Comparison of ENCODE assay signal across 41 cellular contexts in genomic region chr12:52730793-52731192, GRCh38. TPM values are rescaled to one million over a fixed set of nuclear protein-coding genes. Genes with fewer than 3 reads are reported as not detected.
"Had no signal": no experiment of that assay in that cellular context is flagged by ENCODE, and none has a peak within 500 bp of the region (broad histone marks: within the 10 kb centered on the region; RNA-seq: fewer than 3 reads in every experiment).

No MANE protein-coding gene starts in this region.

- H3K4me1 ChIP-seq: adrenal gland, ascending aorta, body of pancreas, breast epithelium had no signal

- H3K4me1 Mint-ChIP-seq: activated naive CD4-positive, alpha-beta T cell treated with anti-CD3 and anti-CD28 coated beads, Interleukin-2, amount 50 U/mL, for 24 hours; activated naive CD8-positive, alpha-beta T cell treated with anti-CD3 and anti-CD28 coated beads for 36 hours; activated naive CD8-positive, alpha-beta T cell treated with anti-CD3 and anti-CD28 coated beads, Interleukin-2, amount 10 ng/mL, durations not matched to agents 7 days and 5 days; activated naive CD8-positive, alpha-beta T cell treated with anti-CD3 and anti-CD28 coated beads, Interleukin-2, amount 50 U/mL, for 24 hours; activated T-helper 17 cell treated with anti-CD3 and anti-CD28 coated beads, Interleukin-2, amount 50 U/mL, for 72 hours; brain; central memory CD8-positive, alpha-beta T cell had no signal

- H3K9me3 Mint-ChIP-seq: activated naive CD4-positive, alpha-beta T cell treated with anti-CD3 and anti-CD28 coated beads for 36 hours; activated naive CD4-positive, alpha-beta T cell treated with anti-CD3 and anti-CD28 coated beads, Interleukin-2, amount 50 U/mL, for 24 hours; activated naive CD8-positive, alpha-beta T cell treated with anti-CD3 and anti-CD28 coated beads for 36 hours; activated naive CD8-positive, alpha-beta T cell treated with anti-CD3 and anti-CD28 coated beads, Interleukin-2, amount 10 ng/mL, durations not matched to agents 7 days and 5 days; activated naive CD8-positive, alpha-beta T cell treated with anti-CD3 and anti-CD28 coated beads, Interleukin-2, amount 50 U/mL, for 24 hours; activated T-cell treated with anti-CD3 and anti-CD28 coated beads, Interleukin-2, amount 50 U/mL, for 24 hours; activated T-cell treated with anti-CD3 and anti-CD28 coated beads, Interleukin-2, amount 50 U/mL, for 4 hours; activated T-cell treated with anti-CD3 and anti-CD28 coated beads, Interleukin-2, amount 50 U/mL, for 72 hours; activated T-helper 1 cell treated with anti-CD3 and anti-CD28 coated beads, Interleukin-12 subunit alpha, Interleukin-12 subunit beta, Interleukin-2, Interleukin-4 antibody, amounts not matched to agents 30 ng/mL and 10 ng/mL and 1 ng/mL, durations not matched to agents 14 hours and 24 hours and 36 hours; activated T-helper 2 cell treated with anti-CD3 and anti-CD28 coated beads, Interferon-gamma antibody, Interleukin-2, Interleukin-4, amounts not matched to agents 10 μg/mL and 5 μg/mL and 100 μg/mL, durations not matched to agents 14 hours and 24 hours and 36 hours; brain; central memory CD8-positive, alpha-beta T cell had no signal

- H3K27ac Mint-ChIP-seq: activated naive CD4-positive, alpha-beta T cell treated with anti-CD3 and anti-CD28 coated beads for 36 hours; activated naive CD4-positive, alpha-beta T cell treated with anti-CD3 and anti-CD28 coated beads, Interleukin-2, amount 50 U/mL, for 24 hours; activated naive CD4-positive, alpha-beta T cell treated with anti-CD3 and anti-CD28 coated beads, Interleukin-2, amount 50 U/mL, for 72 hours; activated naive CD8-positive, alpha-beta T cell; activated naive CD8-positive, alpha-beta T cell treated with anti-CD3 and anti-CD28 coated beads for 36 hours; activated naive CD8-positive, alpha-beta T cell treated with anti-CD3 and anti-CD28 coated beads, Interleukin-2, amount 10 ng/mL, durations not matched to agents 7 days and 5 days; activated naive CD8-positive, alpha-beta T cell treated with anti-CD3 and anti-CD28 coated beads, Interleukin-2, amount 50 U/mL, for 24 hours; activated T-cell treated with anti-CD3 and anti-CD28 coated beads, Interleukin-2, amount 50 U/mL, for 24 hours; activated T-cell treated with anti-CD3 and anti-CD28 coated beads, Interleukin-2, amount 50 U/mL, for 72 hours; activated T-helper 1 cell treated with anti-CD3 and anti-CD28 coated beads, Interleukin-12 subunit alpha, Interleukin-12 subunit beta, Interleukin-2, Interleukin-4 antibody, amounts not matched to agents 30 ng/mL and 10 ng/mL and 1 ng/mL, durations not matched to agents 14 hours and 24 hours and 36 hours; activated T-helper 17 cell treated with anti-CD3 and anti-CD28 coated beads, Interleukin-2, amount 50 U/mL, for 72 hours; activated T-helper 2 cell treated with anti-CD3 and anti-CD28 coated beads, Interferon-gamma antibody, Interleukin-2, Interleukin-4, amounts not matched to agents 10 μg/mL and 5 μg/mL and 100 μg/mL, durations not matched to agents 14 hours and 24 hours and 36 hours; brain had no signal

- H3K4me3 ChIP-seq: adrenal gland, ascending aorta, body of pancreas, breast epithelium, cardiac muscle cell had no signal

- DNase-seq: activated effector memory CD4-positive, alpha-beta T cell treated with anti-CD3 and anti-CD28 coated beads, Interleukin-2, amount 50 U/mL, for 16 hours; activated effector memory CD4-positive, alpha-beta T cell treated with Interleukin-2 at 50 U/mL for 16 hours; activated gamma-delta T cell; activated gamma-delta T cell treated with Interleukin-2 at 50 U/mL for 16 hours; activated naive CD4-positive, alpha-beta T cell treated with anti-CD3 and anti-CD28 coated beads for 36 hours; activated naive CD4-positive, alpha-beta T cell treated with anti-CD3 and anti-CD28 coated beads, Interleukin-2, amount 50 U/mL, for 16 hours; activated naive CD4-positive, alpha-beta T cell treated with Interleukin-2 at 50 U/mL for 16 hours; activated naive CD8-positive, alpha-beta T cell treated with anti-CD3 and anti-CD28 coated beads for 36 hours; activated naive CD8-positive, alpha-beta T cell treated with anti-CD3 and anti-CD28 coated beads, Interleukin-2, amount 10 ng/mL, durations not matched to agents 7 days and 5 days; activated naive CD8-positive, alpha-beta T cell treated with anti-CD3 and anti-CD28 coated beads, Interleukin-2, amount 50 U/mL, for 24 hours; activated T-cell treated with anti-CD3 and anti-CD28 coated beads, Interleukin-2, amount 50 U/mL, for 1 hour; activated T-cell treated with anti-CD3 and anti-CD28 coated beads, Interleukin-2, amount 50 U/mL, for 24 hours; activated T-cell treated with anti-CD3 and anti-CD28 coated beads, Interleukin-2, amount 50 U/mL, for 4 hours; activated T-cell treated with anti-CD3 and anti-CD28 coated beads, Interleukin-2, amount 50 U/mL, for 48 hours; activated T-cell treated with anti-CD3 and anti-CD28 coated beads, Interleukin-2, amount 50 U/mL, for 72 hours; adrenal gland; amniotic stem cell; amygdala; anterior cingulate cortex; body of pancreas; brain microvascular endothelial cell; caudate nucleus; central memory CD4-positive, alpha-beta T cell; cerebellar nuclear complex had no signal

- H3K27me3 ChIP-seq: adrenal gland, ascending aorta, body of pancreas, brain microvascular endothelial cell had no signal

- H3K27me3 Mint-ChIP-seq: activated naive CD4-positive, alpha-beta T cell treated with anti-CD3 and anti-CD28 coated beads, Interleukin-2, amount 50 U/mL, for 24 hours; activated naive CD8-positive, alpha-beta T cell; activated naive CD8-positive, alpha-beta T cell treated with anti-CD3 and anti-CD28 coated beads for 36 hours had no signal

- H3K36me3 ChIP-seq: adrenal gland, ascending aorta, brain microvascular endothelial cell, breast epithelium, cardiac muscle cell had no signal

- H3K36me3 Mint-ChIP-seq: activated naive CD4-positive, alpha-beta T cell treated with anti-CD3 and anti-CD28 coated beads, Interleukin-2, amount 50 U/mL, for 24 hours; activated naive CD4-positive, alpha-beta T cell treated with anti-CD3 and anti-CD28 coated beads, Interleukin-2, amount 50 U/mL, for 72 hours; activated naive CD8-positive, alpha-beta T cell; activated naive CD8-positive, alpha-beta T cell treated with anti-CD3 and anti-CD28 coated beads for 36 hours; activated naive CD8-positive, alpha-beta T cell treated with anti-CD3 and anti-CD28 coated beads, Interleukin-2, amount 10 ng/mL, durations not matched to agents 7 days and 5 days; brain had no signal

- H3K4me3 Mint-ChIP-seq: activated naive CD4-positive, alpha-beta T cell treated with anti-CD3 and anti-CD28 coated beads for 36 hours; activated naive CD4-positive, alpha-beta T cell treated with anti-CD3 and anti-CD28 coated beads, Interleukin-2, amount 50 U/mL, for 24 hours; activated naive CD8-positive, alpha-beta T cell; activated naive CD8-positive, alpha-beta T cell treated with anti-CD3 and anti-CD28 coated beads for 36 hours; activated naive CD8-positive, alpha-beta T cell treated with anti-CD3 and anti-CD28 coated beads, Interleukin-2, amount 10 ng/mL, durations not matched to agents 7 days and 5 days; activated naive CD8-positive, alpha-beta T cell treated with anti-CD3 and anti-CD28 coated beads, Interleukin-2, amount 50 U/mL, for 24 hours; activated T-cell treated with anti-CD3 and anti-CD28 coated beads, Interleukin-2, amount 50 U/mL, for 24 hours; activated T-cell treated with anti-CD3 and anti-CD28 coated beads, Interleukin-2, amount 50 U/mL, for 4 hours; activated T-cell treated with anti-CD3 and anti-CD28 coated beads, Interleukin-2, amount 50 U/mL, for 72 hours; activated T-helper 1 cell treated with anti-CD3 and anti-CD28 coated beads, Interleukin-12 subunit alpha, Interleukin-12 subunit beta, Interleukin-2, Interleukin-4 antibody, amounts not matched to agents 30 ng/mL and 10 ng/mL and 1 ng/mL, durations not matched to agents 14 hours and 24 hours and 36 hours; activated T-helper 17 cell treated with anti-CD3 and anti-CD28 coated beads, Interleukin-2, amount 50 U/mL, for 72 hours; brain; central memory CD8-positive, alpha-beta T cell had no signal

- H3K9me3 ChIP-seq: adrenal gland, ascending aorta, body of pancreas, breast epithelium had no signal

- H3K27ac ChIP-seq: adrenal gland, ascending aorta, body of pancreas, brain microvascular endothelial cell, breast epithelium, cardiac muscle cell had no signal

- ATAC-seq: activated naive CD4-positive, alpha-beta T cell treated with anti-CD3 and anti-CD28 coated beads, Interleukin-2, amount 50 U/mL, for 72 hours; activated naive CD8-positive, alpha-beta T cell treated with anti-CD3 and anti-CD28 coated beads, Interleukin-2, amount 50 U/mL, for 24 hours; activated T-cell treated with anti-CD3 and anti-CD28 coated beads, Interleukin-2, amount 50 U/mL, for 4 hours; activated T-cell treated with anti-CD3 and anti-CD28 coated beads, Interleukin-2, amount 50 U/mL, for 72 hours; activated T-helper 17 cell treated with anti-CD3 and anti-CD28 coated beads, Interleukin-2, amount 50 U/mL, for 72 hours; body of pancreas had no signal

RNA-seq across cellular contexts. Expression of gene KRT77, which starts 27.5 kb away (rescaled TPM):
- total RNA-seq: activated naive CD4-positive, alpha-beta T cell treated with anti-CD3 and anti-CD28 coated beads for 36 hours; activated naive CD4-positive, alpha-beta T cell treated with anti-CD3 and anti-CD28 coated beads, Interleukin-2, amount 50 U/mL, for 72 hours; activated naive CD8-positive, alpha-beta T cell treated with anti-CD3 and anti-CD28 coated beads for 36 hours; activated naive CD8-positive, alpha-beta T cell treated with anti-CD3 and anti-CD28 coated beads, Interleukin-2, amount 10 ng/mL, durations not matched to agents 7 days and 5 days; activated T-cell treated with anti-CD3 and anti-CD28 coated beads, Interleukin-2, amount 50 U/mL, for 4 hours; activated T-cell treated with anti-CD3 and anti-CD28 coated beads, Interleukin-2, amount 50 U/mL, for 72 hours; activated T-helper 1 cell treated with anti-CD3 and anti-CD28 coated beads, Interleukin-12 subunit alpha, Interleukin-12 subunit beta, Interleukin-2, Interleukin-4 antibody, amounts not matched to agents 30 ng/mL and 10 ng/mL and 1 ng/mL, durations not matched to agents 14 hours and 24 hours and 36 hours; activated T-helper 17 cell treated with anti-CD3 and anti-CD28 coated beads, Interleukin-2, amount 50 U/mL, for 72 hours; activated T-helper 2 cell treated with anti-CD3 and anti-CD28 coated beads, Interferon-gamma antibody, Interleukin-2, Interleukin-4, amounts not matched to agents 10 μg/mL and 5 μg/mL and 100 μg/mL, durations not matched to agents 14 hours and 24 hours and 36 hours; adrenal gland; aorta; ascending aorta; astrocyte; body of pancreas; bronchial epithelial cell; cardiac muscle cell; cardiac septum; chondrocyte had no signal

RNA-seq across cellular contexts. Expression of gene KRT76, which starts 46.4 kb away (rescaled TPM):
- total RNA-seq: activated naive CD4-positive, alpha-beta T cell treated with anti-CD3 and anti-CD28 coated beads for 36 hours; activated naive CD4-positive, alpha-beta T cell treated with anti-CD3 and anti-CD28 coated beads, Interleukin-2, amount 50 U/mL, for 72 hours; activated naive CD8-positive, alpha-beta T cell treated with anti-CD3 and anti-CD28 coated beads for 36 hours; activated naive CD8-positive, alpha-beta T cell treated with anti-CD3 and anti-CD28 coated beads, Interleukin-2, amount 10 ng/mL, durations not matched to agents 7 days and 5 days; activated T-cell treated with anti-CD3 and anti-CD28 coated beads, Interleukin-2, amount 50 U/mL, for 4 hours; activated T-cell treated with anti-CD3 and anti-CD28 coated beads, Interleukin-2, amount 50 U/mL, for 72 hours; activated T-helper 1 cell treated with anti-CD3 and anti-CD28 coated beads, Interleukin-12 subunit alpha, Interleukin-12 subunit beta, Interleukin-2, Interleukin-4 antibody, amounts not matched to agents 30 ng/mL and 10 ng/mL and 1 ng/mL, durations not matched to agents 14 hours and 24 hours and 36 hours; activated T-helper 17 cell treated with anti-CD3 and anti-CD28 coated beads, Interleukin-2, amount 50 U/mL, for 72 hours; activated T-helper 2 cell treated with anti-CD3 and anti-CD28 coated beads, Interferon-gamma antibody, Interleukin-2, Interleukin-4, amounts not matched to agents 10 μg/mL and 5 μg/mL and 100 μg/mL, durations not matched to agents 14 hours and 24 hours and 36 hours; adrenal gland; aorta; ascending aorta; astrocyte; body of pancreas; breast epithelium; bronchial epithelial cell; cardiac muscle cell; cardiac septum; cerebellum; chondrocyte had no signal

RNA-seq across cellular contexts. Expression of gene KRT1, which starts 50.6 kb away (rescaled TPM):
- total RNA-seq: activated naive CD4-positive, alpha-beta T cell treated with anti-CD3 and anti-CD28 coated beads for 36 hours; activated naive CD4-positive, alpha-beta T cell treated with anti-CD3 and anti-CD28 coated beads, Interleukin-2, amount 50 U/mL, for 72 hours; activated naive CD8-positive, alpha-beta T cell treated with anti-CD3 and anti-CD28 coated beads for 36 hours; activated naive CD8-positive, alpha-beta T cell treated with anti-CD3 and anti-CD28 coated beads, Interleukin-2, amount 10 ng/mL, durations not matched to agents 7 days and 5 days; activated T-cell treated with anti-CD3 and anti-CD28 coated beads, Interleukin-2, amount 50 U/mL, for 72 hours; activated T-helper 1 cell treated with anti-CD3 and anti-CD28 coated beads, Interleukin-12 subunit alpha, Interleukin-12 subunit beta, Interleukin-2, Interleukin-4 antibody, amounts not matched to agents 30 ng/mL and 10 ng/mL and 1 ng/mL, durations not matched to agents 14 hours and 24 hours and 36 hours; activated T-helper 17 cell treated with anti-CD3 and anti-CD28 coated beads, Interleukin-2, amount 50 U/mL, for 72 hours; ascending aorta; astrocyte; body of pancreas; breast epithelium; bronchial epithelial cell; cardiac muscle cell; cardiac septum; chondrocyte had no signal
